ENCODE assay signal across 12 cellular contexts in genomic region chr6:82783587-82784253, GRCh38.
DNase-seq lines count a peak whose midpoint lies in the region; ATAC-seq and TF ChIP-seq lines count a peak whose summit lies in the region.
"Had no signal": no experiment of that assay in that cellular context is flagged by ENCODE, and none has a peak within 500 bp of the region (broad histone marks: within the 10 kb centered on the region; RNA-seq: fewer than 3 reads in every experiment).

No MANE protein-coding gene starts in this region.

- TF ChIP-seq CTCF in GM12864 (IDR thresholded peaks at IDR 0.05; ENCODE audit: low read depth, low read length, missing control alignments): peak; percentile 44
- TF ChIP-seq CTCF in suprapubic skin (IDR thresholded peaks at IDR 0.05): no peak

- 67% methylated on average over 6 of the region's 6 CpGs for WGBS in suprapubic skin

- H3K27me3 ChIP-seq in suprapubic skin: no peaks in the 10 kb centered on the region
- H3K27me3 ChIP-seq: upper lobe of left lung had no signal

- TF ChIP-seq POLR2A in suprapubic skin (IDR thresholded peaks at IDR 0.05): no peak

- no peaks in the 10 kb centered on the region for H3K4me1 ChIP-seq in suprapubic skin
- H3K4me1 ChIP-seq: upper lobe of left lung had no signal

- no peak overlapping the region for H3K27ac ChIP-seq in suprapubic skin
- H3K27ac ChIP-seq: upper lobe of left lung had no signal

- H3K4me3 ChIP-seq in GM12864 (ENCODE audit: low read depth, low read length): no peak overlapping the region
- H3K4me3 ChIP-seq in suprapubic skin: no peak overlapping the region
- H3K4me3 ChIP-seq: upper lobe of left lung had no signal

- H3K9me3 ChIP-seq in suprapubic skin: no peaks in the 10 kb centered on the region
- H3K9me3 ChIP-seq: upper lobe of left lung had no signal

- ATAC-seq in HG02981 (IDR thresholded peaks at IDR 0.05; ENCODE audit: unreplicated experiment) (peak; percentile 48), HG03196 (IDR thresholded peaks at IDR 0.05; ENCODE audit: unreplicated experiment) (no peak), HG02970 (IDR thresholded peaks at IDR 0.05; ENCODE audit: low FRiP score, unreplicated experiment) (no peak)
- ATAC-seq: T-helper 17 cell had no signal

- DNase-seq in GM12864 (ENCODE audit: low read depth) (no peak), RKO (ENCODE audit: low spot score) (peak; percentile 37), islet precursor cell (peak; percentile 56), GOT3 (lab: John Stamatoyannopoulos, UW) (no peak), suprapubic skin (ENCODE audit: low spot score in 2 of 2) (no peak)
- DNase-seq: KBM-7; stimulated activated CD4-positive, alpha-beta T cell treated with anti-CD3 and anti-CD28 coated beads, Interleukin-1b, Interleukin-23, amount 100 ng/mL, for 48 hours; T-helper 17 cell; upper lobe of left lung had no signal

- TF ChIP-seq EP300 in suprapubic skin (IDR thresholded peaks at IDR 0.05): no peak

- H3K36me3 ChIP-seq in suprapubic skin: no peaks in the 10 kb centered on the region
- H3K36me3 ChIP-seq: upper lobe of left lung had no signal

Comparison
In these comparisons a context has a peak if more than half of its experiments do, and no peak if none do; other contexts are left out.
1. DNase-seq: peak in RKO (single experiment) and islet precursor cell (single experiment); none in GM12864 (single experiment), GOT3 (single experiment) and suprapubic skin (0 of 2).